ENCODE assay signal across 1 cellular context in genomic region chr6:31829633-31830492, GRCh38.
A peak's percentile ranks its signal among the peaks of the same experiment; 100 is the strongest.
TF ChIP-seq lines count a peak whose summit lies in the region.

No MANE protein-coding gene starts in this region.

TF ChIP-seq in A549, 52 proteins besides CTCF, POLR2A, EP300 and RAD21 (continued from another document):
- TF ChIP-seq HMGXB4 (CRISPR knock-in tag; IDR thresholded peaks at IDR 0.05; ENCODE audit: borderline replicate concordance) (no peak), RARB (CRISPR knock-in tag; IDR thresholded peaks at IDR 0.05) (no peak), SMC3 (IDR thresholded peaks at IDR 0.05) (peak; percentile 44; the same call in 1 of the 3 replicates), POLR2AphosphoS2 (conservative IDR thresholded peaks at IDR 0.05; ENCODE audit: low read length) (no peak), NFE2L2 (conservative IDR thresholded peaks at IDR 0.05; ENCODE audit: low read length) (no peak)
